Comparison of ENCODE assay signal across 16 cellular contexts in genomic region chr3:99678023-99678422, GRCh38. TPM values are rescaled to one million over a fixed set of nuclear protein-coding genes. Genes with fewer than 3 reads are reported as not detected.
A peak's percentile ranks its signal among the peaks of the same experiment; 100 is the strongest.
DNase-seq lines count a peak whose midpoint lies in the region; ATAC-seq, FAIRE-seq and TF ChIP-seq lines count a peak whose summit lies in the region.
"Had no signal": no experiment of that assay in that cellular context is flagged by ENCODE, and none has a peak within 500 bp of the region (broad histone marks: within the 10 kb centered on the region; RNA-seq: fewer than 3 reads in every experiment).

No MANE protein-coding gene starts in this region.

- peak; percentile 89 for FAIRE-seq in astrocyte (lab: Jason Lieb, UNC)

- peaks cover 41% of the 10 kb centered on the region for H3K4me1 Mint-ChIP-seq in astrocyte (ENCODE audit: low read depth, unreplicated experiment)

- peaks cover 27% of the 10 kb centered on the region for H3K4me1 ChIP-seq in astrocyte (ENCODE audit: insufficient read depth, low read length)
- H3K4me1 ChIP-seq in foreskin keratinocyte = no peaks in the 10 kb centered on the region
- H3K4me1 ChIP-seq in rectal smooth muscle tissue (ENCODE audit: control insufficient read depth, insufficient read depth, low read length) = peaks cover 17% of the 10 kb centered on the region
- H3K4me1 ChIP-seq: BLaER1 had no signal

- ATAC-seq in foreskin keratinocyte (no peak), GM19023 (IDR thresholded peaks at IDR 0.05; ENCODE audit: unreplicated experiment) (no peak)
- ATAC-seq: effector memory CD8-positive, alpha-beta T cell; SK-N-SH treated with all-trans-retinoic acid at 6 μM for 48 hours had no signal

- H3K27me3 ChIP-seq in astrocyte (ENCODE audit: insufficient read depth, low read length) (no peaks in the 10 kb centered on the region), foreskin keratinocyte (no peaks in the 10 kb centered on the region), rectal smooth muscle tissue (ENCODE audit: control insufficient read depth, insufficient read depth, low read length) (no peaks in the 10 kb centered on the region)
- H3K27me3 ChIP-seq: BLaER1 had no signal

- H3K4me2 ChIP-seq in astrocyte (ENCODE audit: low read length) = peak overlapping the region; percentile 24
- H3K4me2 ChIP-seq: BLaER1 had no signal

- H3K27me3 Mint-ChIP-seq in astrocyte (ENCODE audit: low read depth, unreplicated experiment) = no peaks in the 10 kb centered on the region
- H3K27me3 Mint-ChIP-seq: effector memory CD8-positive, alpha-beta T cell; progenitor cell of endocrine pancreas had no signal

- no peak for TF ChIP-seq CTCF in AG10803 (conservative IDR thresholded peaks at IDR 0.05; ENCODE audit: low read length)
- TF ChIP-seq CTCF in astrocyte (IDR thresholded peaks at IDR 0.05; ENCODE audit: insufficient read depth, low read depth, low read length) = no peak
- TF ChIP-seq CTCF in foreskin keratinocyte (conservative IDR thresholded peaks at IDR 0.05) = no peak

- H3K9me3 Mint-ChIP-seq in astrocyte (ENCODE audit: unreplicated experiment) = peaks cover 2% of the 10 kb centered on the region
- H3K9me3 Mint-ChIP-seq: effector memory CD8-positive, alpha-beta T cell had no signal

- no peaks in the 10 kb centered on the region for H3K9me3 ChIP-seq in astrocyte (ENCODE audit: insufficient read depth, low read depth, low read length)
- H3K9me3 ChIP-seq: BLaER1 had no signal

- DNase-seq in AG10803 (ENCODE audit: low read depth) (peak; percentile 96), astrocyte (ENCODE audit: low read depth) (peak; percentile 96), foreskin keratinocyte (peak; percentile 39 to 70), cerebellar cortex (ENCODE audit: low spot score) (no peak), retina (no peak)
- DNase-seq in stimulated activated CD4-positive, alpha-beta T cell treated with anti-CD3 and anti-CD28 coated beads, Interleukin-2, amount 100 ng/mL, for 24 hours = no peak
- DNase-seq: activated naive CD4-positive, alpha-beta T cell; effector memory CD8-positive, alpha-beta T cell; kidney glomerular epithelial cell; MV-4-11; NCI-H526 had no signal

- peaks cover 10% of the 10 kb centered on the region for H3K36me3 Mint-ChIP-seq in astrocyte (ENCODE audit: low read depth, unreplicated experiment)

- H4K20me1 ChIP-seq in astrocyte (ENCODE audit: insufficient read depth, low read length) = no peaks in the 10 kb centered on the region
- H4K20me1 ChIP-seq: BLaER1 had no signal

- H2AFZ ChIP-seq in astrocyte (ENCODE audit: low read depth, low read length) = no peak overlapping the region

- peaks cover 51% of the 10 kb centered on the region for H3K79me2 ChIP-seq in astrocyte (ENCODE audit: insufficient read depth, low read length)

- H3K9ac ChIP-seq in astrocyte (ENCODE audit: low read length) (peak overlapping the region; percentile 19), rectal smooth muscle tissue (ENCODE audit: low read length) (no peak overlapping the region)
- H3K9ac ChIP-seq: BLaER1 had no signal

- H3K36me3 ChIP-seq in astrocyte (ENCODE audit: insufficient read depth, low read length) (peaks cover 5% of the 10 kb centered on the region), rectal smooth muscle tissue (ENCODE audit: control insufficient read depth, insufficient read depth, low read length) (no peaks in the 10 kb centered on the region)
- H3K36me3 ChIP-seq: BLaER1 had no signal

- H3K27ac Mint-ChIP-seq in astrocyte (ENCODE audit: unreplicated experiment) = peak overlapping the region; percentile 87
- H3K27ac Mint-ChIP-seq: effector memory CD8-positive, alpha-beta T cell; progenitor cell of endocrine pancreas had no signal

- H3K4me3 ChIP-seq in AG10803 (ENCODE audit: low read length) (no peak overlapping the region), astrocyte (ENCODE audit: insufficient read depth, low read depth, low read length) (no peak overlapping the region), rectal smooth muscle tissue (ENCODE audit: low read length) (no peak overlapping the region)
- H3K4me3 ChIP-seq: BLaER1 had no signal

- peak overlapping the region; percentile 72 for H3K27ac ChIP-seq in astrocyte (ENCODE audit: low read depth, low read length)
- H3K27ac ChIP-seq in foreskin keratinocyte = no peak overlapping the region
- H3K27ac ChIP-seq in rectal smooth muscle tissue (ENCODE audit: low read depth, low read length) = peak overlapping the region; percentile 68
- H3K27ac ChIP-seq: BLaER1 had no signal

- H3K4me3 Mint-ChIP-seq in astrocyte (ENCODE audit: unreplicated experiment) = peak overlapping the region; percentile 40
- H3K4me3 Mint-ChIP-seq: effector memory CD8-positive, alpha-beta T cell had no signal

RNA-seq across cellular contexts. Expression of gene COL8A1, which starts 39.6 kb away (rescaled TPM):
- total RNA-seq in astrocyte = 118 and 123 TPM in 2 replicates
- 33.9 and 211 TPM in 2 replicates for total RNA-seq in foreskin keratinocyte
- polyA plus RNA-seq in foreskin keratinocyte = 8.2 and 63.6 TPM in 2 replicates
- total RNA-seq: progenitor cell of endocrine pancreas had no signal

Comparison
In these comparisons a context has a peak if more than half of its experiments do, and no peak if none do; other contexts are left out.
1. DNase-seq: peak in AG10803 (single experiment), astrocyte (single experiment) and foreskin keratinocyte (2 of 2); none in cerebellar cortex (single experiment), stimulated activated CD4-positive, alpha-beta T cell treated with anti-CD3 and anti-CD28 coated beads, Interleukin-2, amount 100 ng/mL, for 24 hours (0 of 2) and retina (single experiment).